Comparison of ENCODE assay signal across 8 cellular contexts in the genomic region with DNA sequence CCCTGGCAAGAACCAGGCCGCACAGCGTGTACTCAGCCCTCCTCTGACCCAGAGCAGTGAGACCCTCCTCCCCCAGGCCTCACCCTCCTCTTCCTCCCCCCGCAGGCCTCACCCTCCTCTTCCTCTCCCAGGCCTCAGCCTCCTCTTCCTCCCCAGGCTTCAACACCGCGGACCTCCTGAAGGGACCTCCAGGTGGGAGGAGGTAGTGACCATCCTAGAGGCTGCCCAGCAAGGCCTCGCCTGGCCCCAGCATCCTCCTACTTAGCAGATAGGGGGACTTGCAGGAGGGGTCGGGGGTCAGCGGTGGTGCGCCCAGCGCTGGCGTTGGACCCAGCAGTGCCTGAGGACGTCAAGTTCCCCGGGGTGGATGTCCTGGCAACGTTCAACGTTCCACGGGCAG.
DNase-seq lines count a peak whose midpoint lies in the region; ATAC-seq and TF ChIP-seq lines count a peak whose summit lies in the region.

No MANE protein-coding gene starts in this region.

- H3K9ac ChIP-seq in Loucy (ENCODE audit: low read depth, low read length, poor library complexity, severe bottlenecking) (peak overlapping the region; percentile 95), H9 (ENCODE audit: extremely low read depth, insufficient read length, low read length) (no peak overlapping the region)

- H3K27me3 ChIP-seq in CD8-positive, alpha-beta T cell (ENCODE audit: insufficient read depth, low read length): no peaks in the 10 kb centered on the region
- no peaks in the 10 kb centered on the region for H3K27me3 ChIP-seq in Loucy (ENCODE audit: insufficient read depth, low read length, poor library complexity, severe bottlenecking)
- H3K27me3 ChIP-seq in right cardiac atrium (ENCODE audit: control insufficient read depth, insufficient read depth): no peaks in the 10 kb centered on the region
- no peaks in the 10 kb centered on the region for H3K27me3 ChIP-seq in H9 (ENCODE audit: insufficient read depth, low read length)

- no peak overlapping the region for H3T11ph ChIP-seq in H9 (ENCODE audit: low read length)

- no peak overlapping the region for H2AK5ac ChIP-seq in H9 (ENCODE audit: insufficient read length, low read length)

- no peak for TF ChIP-seq CTCF in CD8-positive, alpha-beta T cell (IDR thresholded peaks at IDR 0.05)
- TF ChIP-seq CTCF in Loucy (conservative IDR thresholded peaks at IDR 0.05; ENCODE audit: low read length) (no peak), H9 (conservative IDR thresholded peaks at IDR 0.05) (no peak)

- H3K9me3 Mint-ChIP-seq in CD8-positive, alpha-beta T cell: no peaks in the 10 kb centered on the region
- peaks cover 12 to 16% of the 10 kb centered on the region in 2 experiments for H3K9me3 Mint-ChIP-seq in H9

- H3K79me2 ChIP-seq in Loucy (ENCODE audit: insufficient read depth, low read length) (peaks cover 56% of the 10 kb centered on the region), H9 (ENCODE audit: insufficient read depth, low read length) (no peaks in the 10 kb centered on the region)

- no peaks in the 10 kb centered on the region for H3K9me3 ChIP-seq in CD8-positive, alpha-beta T cell (ENCODE audit: low read length)
- H3K9me3 ChIP-seq in Loucy (ENCODE audit: insufficient read depth, low read depth, low read length) (no peaks in the 10 kb centered on the region), right cardiac atrium (ENCODE audit: control insufficient read depth, low read length) (no peaks in the 10 kb centered on the region), H9 (ENCODE audit: control insufficient read depth, low read depth, low read length) (peaks cover 8% of the 10 kb centered on the region)

- H3K36me3 Mint-ChIP-seq in CD8-positive, alpha-beta T cell: peaks cover 33% of the 10 kb centered on the region
- peaks cover 12 to 18% (median 13%) of the 10 kb centered on the region in 3 experiments for H3K36me3 Mint-ChIP-seq in H9 (ENCODE audit: insufficient read depth in 1 of 3, low read depth in 3 of 3)

- H3K4me2 ChIP-seq in Loucy (ENCODE audit: low read depth, low read length, poor library complexity, severe bottlenecking) (peak overlapping the region; percentile 89), H9 (ENCODE audit: insufficient read depth, insufficient read length, low read length) (no peak overlapping the region)

- H3K27me3 Mint-ChIP-seq in CD8-positive, alpha-beta T cell (ENCODE audit: low read depth): no peaks in the 10 kb centered on the region
- H3K27me3 Mint-ChIP-seq in H9 (ENCODE audit: low read depth): no peaks in the 10 kb centered on the region

- WGBS in right cardiac atrium: 86% methylated on average over 16 of the region's 16 CpGs
- WGBS in H9 (ENCODE audit: extremely low coverage, insufficient read length, low lambda C conversion rate): no CpG with 5 or more reads among the region's 16 CpGs

- no peak overlapping the region for H2BK15ac ChIP-seq in H9 (ENCODE audit: low read depth, low read length)

- peak overlapping the region; percentile 95 for H3K27ac ChIP-seq in CD8-positive, alpha-beta T cell (ENCODE audit: low read depth, low read length)
- H3K27ac ChIP-seq in right cardiac atrium (ENCODE audit: low read length): no peak overlapping the region
- H3K27ac ChIP-seq in H9 (ENCODE audit: insufficient read length, low read depth, low read length): no peak overlapping the region

- peak overlapping the region; percentile 94 for H3K4me3 Mint-ChIP-seq in CD8-positive, alpha-beta T cell
- H3K4me3 Mint-ChIP-seq in H9: no peak overlapping the region

- no peak overlapping the region for H4K91ac ChIP-seq in H9 (ENCODE audit: insufficient read length, low read depth, low read length)

- H3K36me3 ChIP-seq in CD8-positive, alpha-beta T cell (ENCODE audit: insufficient read depth, low read length): peaks cover 12% of the 10 kb centered on the region
- H3K36me3 ChIP-seq in Loucy (ENCODE audit: insufficient read depth, low read length): no peaks in the 10 kb centered on the region; the same call in 1 of the 2 replicates

- H4K5ac ChIP-seq in H9 (ENCODE audit: insufficient read length, low read depth, low read length): no peak overlapping the region

- DNase-seq in CD8-positive, alpha-beta T cell: no peak
- DNase-seq in right cardiac atrium (peak; percentile 6 to 64 (median 55)), NCI-H2029 treated with DMSO at 0.1 percent for 48 hours (lab: John Stamatoyannopoulos, UW) (no peak), NCI-H2081 (lab: John Stamatoyannopoulos, UW) (no peak), T-helper 9 cell (no peak), H9 (no peak)

- no peak overlapping the region for H3K18ac ChIP-seq in H9 (ENCODE audit: insufficient read length, low read depth, low read length)

- no peak overlapping the region for H3K23ac ChIP-seq in H9 (ENCODE audit: insufficient read length, low read depth, low read length)

- H2BK12ac ChIP-seq in H9 (ENCODE audit: insufficient read length, low read depth, low read length): no peak overlapping the region

- H3K4me3 ChIP-seq in CD8-positive, alpha-beta T cell (ENCODE audit: low read depth, low read length): peak overlapping the region; percentile 47
- peak overlapping the region; percentile 81 for H3K4me3 ChIP-seq in Loucy (ENCODE audit: low read length, poor library complexity, severe bottlenecking)
- no peak overlapping the region for H3K4me3 ChIP-seq in right cardiac atrium (ENCODE audit: low read length)

- H4K8ac ChIP-seq in H9 (replicated peaks; ENCODE audit: insufficient read length, low read depth, low read length): no peak overlapping the region

- H3K4ac ChIP-seq in H9 (ENCODE audit: low read depth, low read length): no peak overlapping the region

- no peaks in the 10 kb centered on the region for H3K23me2 ChIP-seq in H9 (ENCODE audit: insufficient read length, low read depth, low read length, poor library complexity, severe bottlenecking)

- peak overlapping the region; percentile 98 for H3K27ac Mint-ChIP-seq in CD8-positive, alpha-beta T cell
- no peak overlapping the region for H3K27ac Mint-ChIP-seq in H9

- POLR2A ChIA-PET in CD8-positive, alpha-beta T cell (lab: Charles Lee): interaction anchor here (0.6 to 3.0 kb wide), 6 partner anchors 10 to 158 kb away, joined by 3 to 34 read pairs (median 5); no protein-coding TSS in a partner anchor

- H2AFZ ChIP-seq in Loucy (ENCODE audit: low read length): no peak overlapping the region
- no peak overlapping the region for H2AFZ ChIP-seq in H9 (ENCODE audit: low read length)

- H3K56ac ChIP-seq in H9 (ENCODE audit: insufficient read length, low read depth, low read length): no peak overlapping the region

- peaks cover 65% of the 10 kb centered on the region for H3K4me1 Mint-ChIP-seq in CD8-positive, alpha-beta T cell (ENCODE audit: low read depth)
- peaks cover 25 to 34% of the 10 kb centered on the region in 2 experiments for H3K4me1 Mint-ChIP-seq in H9

- H2BK120ac ChIP-seq in H9 (ENCODE audit: low read depth, low read length, poor library complexity, severe bottlenecking): no peak overlapping the region

- peaks cover 4% of the 10 kb centered on the region; the same call in 1 of the 2 replicates for H3F3A ChIP-seq in Loucy (ENCODE audit: low read depth)

- CTCF ChIA-PET in CD8-positive, alpha-beta T cell (lab: Charles Lee): no interaction called here

- ATAC-seq in CD8-positive, alpha-beta T cell: no peak
- ATAC-seq in GM21515 (IDR thresholded peaks at IDR 0.05; ENCODE audit: unreplicated experiment): peak; percentile 28
- ATAC-seq in right cardiac atrium: peak in 1 of 2 donors; percentile 5

- no peaks in the 10 kb centered on the region for H3K9me2 ChIP-seq in Loucy (replicated peaks; ENCODE audit: low read depth, low read length)

- no peak overlapping the region for H3K14ac ChIP-seq in H9 (ENCODE audit: insufficient read depth, low read length)

- H2BK20ac ChIP-seq in H9 (ENCODE audit: low read depth, low read length, poor library complexity, severe bottlenecking): no peak overlapping the region

- no peak overlapping the region for H2BK5ac ChIP-seq in H9 (ENCODE audit: insufficient read length, low read length)

- H3K79me1 ChIP-seq in H9 (ENCODE audit: insufficient read depth, low read depth, low read length, poor library complexity, severe bottlenecking): no peaks in the 10 kb centered on the region

- H4K20me1 ChIP-seq in Loucy (ENCODE audit: insufficient read depth, low read length, poor library complexity, severe bottlenecking) (peaks cover 15% of the 10 kb centered on the region), H9 (ENCODE audit: control insufficient read depth, insufficient read depth, insufficient read length) (no peaks in the 10 kb centered on the region)

- intact Hi-C loops in CD8-positive, alpha-beta T cell (cut with DNase I, micrococcal nuclease): loop anchor here (1.0 to 10.0 kb wide), 10 partner anchors 15 to 373 kb away; partner anchors contain the start of gene SNX8 (in 1 of the 2)
- intact Hi-C loops in right cardiac atrium (cut with DNase I): no loop called here

- peaks cover 65% of the 10 kb centered on the region for H3K4me1 ChIP-seq in CD8-positive, alpha-beta T cell (ENCODE audit: insufficient read depth, low read length)
- H3K4me1 ChIP-seq in Loucy (ENCODE audit: insufficient read depth, low read length, poor library complexity, severe bottlenecking) (peaks cover 73% of the 10 kb centered on the region), right cardiac atrium (ENCODE audit: control insufficient read depth, insufficient read depth, low read length) (no peaks in the 10 kb centered on the region), H9 (ENCODE audit: insufficient read depth, low read length) (peaks cover 2% of the 10 kb centered on the region; the same call in 1 of the 2 replicates)

Comparison
In these comparisons a context has a peak if more than half of its experiments do, and no peak if none do; other contexts are left out.
1. DNase-seq: peak in right cardiac atrium (3 of 3); none in CD8-positive, alpha-beta T cell (0 of 7), NCI-H2029 treated with DMSO at 0.1 percent for 48 hours (single experiment), NCI-H2081 (0 of 2), T-helper 9 cell (single experiment) and H9 (single experiment).
2. intact Hi-C loops: an anchor here in CD8-positive, alpha-beta T cell (1.0 to 10.0 kb wide); none called in right cardiac atrium.